8 cellular contexts compared by ENCODE assay signal in the genomic region with DNA sequence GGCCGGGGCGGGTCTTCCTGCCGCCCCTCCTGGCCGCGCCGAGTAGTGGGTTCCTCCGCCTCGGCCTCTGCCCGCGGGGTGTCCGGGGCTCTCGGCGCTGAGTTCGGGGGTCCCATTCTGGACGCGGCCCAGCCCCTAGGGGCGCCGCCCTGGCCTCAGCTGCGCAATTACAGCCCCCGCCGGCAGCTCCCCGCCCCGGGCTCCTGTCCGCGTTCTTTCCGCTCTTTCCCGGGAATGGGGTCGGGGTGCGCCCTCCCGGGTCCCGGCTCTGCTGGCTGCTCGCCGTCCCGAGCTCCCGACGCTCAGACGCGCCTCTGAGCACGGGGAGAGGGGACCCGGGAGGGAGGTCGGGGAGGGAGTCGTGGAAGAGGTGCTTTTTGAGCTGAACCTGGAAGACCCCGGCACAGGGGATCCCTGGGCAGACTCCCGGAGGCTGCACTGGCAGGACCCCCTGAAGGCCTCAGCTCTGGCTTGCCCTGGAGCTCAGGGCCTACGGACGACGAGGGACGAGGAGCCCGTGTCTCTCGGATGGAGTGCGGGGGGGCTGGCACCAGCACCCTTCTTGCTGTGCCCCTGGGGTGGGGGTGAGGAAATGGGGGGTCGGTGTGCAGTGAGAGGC.
A peak's percentile ranks its signal among the peaks of the same experiment; 100 is the strongest.
DNase-seq lines count a peak whose midpoint lies in the region; ATAC-seq and TF ChIP-seq lines count a peak whose summit lies in the region.

No MANE protein-coding gene starts in this region.

- TF ChIP-seq CTCF in astrocyte of the cerebellum (IDR thresholded peaks at IDR 0.05; ENCODE audit: low read depth, low read length, missing control alignments): no peak

- no peaks in the 10 kb centered on the region for H3K9me3 Mint-ChIP-seq in memory B cell

- H3K4me3 ChIP-seq in astrocyte of the cerebellum (ENCODE audit: low read depth, low read length): peak overlapping the region; percentile 94

- DNase-seq in D341Med (ENCODE audit: low spot score) (peak; percentile 54), astrocyte of the cerebellum (ENCODE audit: low read depth) (no peak), memory B cell (ENCODE audit: low spot score in 2 of 2) (no peak), NCI-H1694 treated with DMSO at 0.1 percent for 48 hours (lab: John Stamatoyannopoulos, UW) (no peak), NCI-H2196 (lab: John Stamatoyannopoulos, UW; ENCODE audit: unreplicated experiment) (no peak)
- DNase-seq in activated CD4-positive, alpha-beta T cell treated with anti-CD3 and anti-CD28 coated beads, Interleukin-2, amount 50 U/mL, for 48 hours: no peak

- H3K27ac Mint-ChIP-seq in memory B cell: no peak overlapping the region

- H3K27me3 Mint-ChIP-seq in memory B cell: peaks cover 6% of the 10 kb centered on the region

- ATAC-seq in HG02840 (IDR thresholded peaks at IDR 0.05; ENCODE audit: low FRiP score, unreplicated experiment) (peak; percentile 7), memory B cell (ENCODE audit: low read depth) (no peak), HG03457 (IDR thresholded peaks at IDR 0.05; ENCODE audit: unreplicated experiment) (no peak)

- peaks cover 2% of the 10 kb centered on the region for H3K36me3 Mint-ChIP-seq in memory B cell

- H3K4me3 Mint-ChIP-seq in memory B cell: peak overlapping the region; percentile 63

- in situ Hi-C loops in astrocyte of the cerebellum (cut with HindIII; ENCODE audit: low sequenced_read_pairs): no loop called here

- peaks cover 15% of the 10 kb centered on the region for H3K4me1 Mint-ChIP-seq in memory B cell
